ENCODE assay signal across 8 cellular contexts in the genomic region with DNA sequence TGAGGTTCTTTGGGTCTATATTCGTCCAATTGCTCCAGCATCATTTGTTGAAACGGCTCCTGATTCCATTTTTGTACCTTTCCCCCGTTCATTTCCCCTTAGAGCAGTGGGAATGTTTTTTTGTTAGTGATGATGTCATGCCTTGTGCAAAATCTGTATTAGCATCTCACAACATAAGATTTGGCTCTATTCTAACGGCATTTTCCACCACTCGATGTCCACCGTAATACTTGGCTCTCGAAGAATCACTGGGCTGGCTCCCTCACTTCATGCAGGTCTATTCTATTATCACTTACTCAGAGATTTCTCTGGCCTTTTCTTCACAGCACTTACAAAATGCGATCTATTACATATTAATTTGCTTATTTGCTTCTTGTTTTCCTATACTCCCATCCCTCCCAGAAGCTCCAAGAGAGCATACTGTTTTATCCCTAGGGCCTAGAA. TPM values are rescaled to one million over a fixed set of nuclear protein-coding genes. Genes with fewer than 3 reads are reported as not detected.
DNase-seq lines count a peak whose midpoint lies in the region; ATAC-seq and TF ChIP-seq lines count a peak whose summit lies in the region.

No MANE protein-coding gene starts in this region.

- peak overlapping the region; percentile 24 for H3K4me3 ChIP-seq in BJ (ENCODE audit: low read depth, low read length)
- peak overlapping the region; percentile 46 for H3K4me3 ChIP-seq in SU-DHL-6 (ENCODE audit: insufficient read depth, low read length, poor library complexity, severe bottlenecking)
- H3K4me3 ChIP-seq in iPS-18a (ENCODE audit: low read length), result peak overlapping the region; percentile 96
- peak overlapping the region; percentile 40 for H3K4me3 ChIP-seq in upper lobe of right lung

- H3K4me2 ChIP-seq in SU-DHL-6 (ENCODE audit: low read depth, low read length, poor library complexity, severe bottlenecking), result peak overlapping the region; percentile 88

- CTCF ChIA-PET in BJ (lab: Yijun Ruan, JAX), result interaction anchor here (0.6 to 2.8 kb wide), 37 partner anchors 9 to 603 kb away, joined by 3 to 78 read pairs (median 4); a partner anchor contains a TSS

- H3K36me3 ChIP-seq in BJ (ENCODE audit: control insufficient read depth, insufficient read depth, low read length) (peaks cover 1% of the 10 kb centered on the region; the same call in 1 of the 2 replicates), SU-DHL-6 (ENCODE audit: low read length) (peaks cover 9% of the 10 kb centered on the region; the same call in 1 of the 2 replicates), iPS-18a (ENCODE audit: control insufficient read depth, low read depth, low read length) (peaks cover 18% of the 10 kb centered on the region), upper lobe of right lung (peaks cover 5% of the 10 kb centered on the region)

- no peaks in the 10 kb centered on the region for H3F3A ChIP-seq in SU-DHL-6 (ENCODE audit: insufficient read depth)

- no peak for ATAC-seq in upper lobe of right lung

- H3K27ac ChIP-seq in SU-DHL-6 (ENCODE audit: low read depth, low read length) (peak overlapping the region; percentile 70), iPS-18a (ENCODE audit: low read length) (peak overlapping the region; percentile 65), upper lobe of right lung (peak overlapping the region; percentile 87)

- DNase-seq in BJ (ENCODE audit: low read depth) (no peak), HCEC 1CT (peak; percentile 23), upper lobe of right lung (no peak), SKM-1 treated with dmso at 0.1 percent for 144 hours (lab: John Stamatoyannopoulos, UW; ENCODE audit: unreplicated experiment) (no peak), posterior vena cava (ENCODE audit: low spot score) (no peak), HUDEP-2 (lab: John Stamatoyannopoulos, UW; ENCODE audit: unreplicated experiment in 76 of 76) (no peak)

- TF ChIP-seq CTCF in BJ (IDR thresholded peaks at IDR 0.05; ENCODE audit: insufficient read depth, low read depth, low read length) (no peak), SU-DHL-6 (IDR thresholded peaks at IDR 0.05; ENCODE audit: insufficient read depth, low read length, poor library complexity, severe bottlenecking) (no peak), upper lobe of right lung (IDR thresholded peaks at IDR 0.05) (no peak)

- no peaks in the 10 kb centered on the region for H3K9me3 ChIP-seq in SU-DHL-6 (ENCODE audit: insufficient read depth, low read length)
- H3K9me3 ChIP-seq in iPS-18a (ENCODE audit: control insufficient read depth, low read depth, low read length), result no peaks in the 10 kb centered on the region
- no peaks in the 10 kb centered on the region for H3K9me3 ChIP-seq in upper lobe of right lung

- peak overlapping the region; percentile 98 for H2AFZ ChIP-seq in SU-DHL-6 (ENCODE audit: low read depth, low read length, severe bottlenecking)

- POLR2A ChIA-PET in BJ (lab: Charles Lee), result no interaction called here

- intact Hi-C loops in upper lobe of right lung (cut with DNase I) (no loop called here), posterior vena cava (cut with DNase I) (loop anchor here (5.0 to 10.0 kb wide), 2 partner anchors 148 to 265 kb away; no protein-coding TSS in a partner anchor)

- no peaks in the 10 kb centered on the region for H3K9me2 ChIP-seq in SU-DHL-6 (replicated peaks; ENCODE audit: insufficient read depth, low read length)

- H3K4me1 ChIP-seq in iPS-18a (ENCODE audit: control insufficient read depth, low read depth, low read length) (peaks cover 4% of the 10 kb centered on the region), upper lobe of right lung (peaks cover 13% of the 10 kb centered on the region)

- H3K9ac ChIP-seq in SU-DHL-6 (ENCODE audit: low read length) (peak overlapping the region; percentile 85), iPS-18a (ENCODE audit: low read length) (peak overlapping the region; percentile 95)

- H3K79me2 ChIP-seq in SU-DHL-6 (ENCODE audit: insufficient read depth, low read length), result peaks cover 44% of the 10 kb centered on the region

- H4K20me1 ChIP-seq in SU-DHL-6 (ENCODE audit: low read depth, low read length), result no peaks in the 10 kb centered on the region

- no peaks in the 10 kb centered on the region for H3K27me3 ChIP-seq in BJ (ENCODE audit: control insufficient read depth, insufficient read depth, low read length)
- H3K27me3 ChIP-seq in SU-DHL-6 (ENCODE audit: low read length), result no peaks in the 10 kb centered on the region
- no peaks in the 10 kb centered on the region for H3K27me3 ChIP-seq in iPS-18a (ENCODE audit: control insufficient read depth, insufficient read depth, low read length)
- no peaks in the 10 kb centered on the region for H3K27me3 ChIP-seq in upper lobe of right lung

RNA-seq across cellular contexts. Expression of a gene that starts 0.6 kb away (rescaled TPM):
- 178 and 261 TPM in 2 replicates for polyA plus RNA-seq in BJ (2011; rRNA removed)
- polyA minus RNA-seq in BJ (2011; rRNA and poly(A)+ RNA removed), result 21.6 and 25.9 TPM in 2 replicates
- total RNA-seq in upper lobe of right lung, result 29.4 TPM
- total RNA-seq in posterior vena cava, result 10 to 100 TPM; 48.8 to 61.3 TPM

RNA-seq across cellular contexts. Expression of a gene that starts 13.4 kb away (rescaled TPM):
- polyA plus RNA-seq in BJ (2011; rRNA removed), result 835 and 1,035 TPM in 2 replicates
- polyA minus RNA-seq in BJ (2011; rRNA and poly(A)+ RNA removed), result 95.9 and 136 TPM in 2 replicates
- total RNA-seq in upper lobe of right lung (306 TPM), posterior vena cava (100 to 1,000 TPM; 388 to 432 TPM)

RNA-seq across cellular contexts. Expression of a gene that starts 32.1 kb away (rescaled TPM):
- polyA plus RNA-seq in BJ (2011; rRNA removed), result 18.7 and 28.9 TPM in 2 replicates
- polyA minus RNA-seq in BJ (2011; rRNA and poly(A)+ RNA removed), result 33.6 and 35.7 TPM in 2 replicates
- 116 TPM for total RNA-seq in upper lobe of right lung
- total RNA-seq in posterior vena cava, result 100 to 1,000 TPM in 1 of 2 donors, 10 to 100 TPM in 1; 88.4 to 126 TPM

Comparison
In these comparisons a context has a peak if more than half of its experiments do, and no peak if none do; other contexts are left out.
1. H3K4me3 ChIP-seq: peak in every context shown above with its lines; median percentile 96 in iPS-18a; 46 in SU-DHL-6; 40 in upper lobe of right lung; 24 in BJ.